Comparison of ENCODE assay signal across 8 cellular contexts in genomic region chr5:88660326-88660946, GRCh38.
DNase-seq lines count a peak whose midpoint lies in the region; ATAC-seq and TF ChIP-seq lines count a peak whose summit lies in the region.

No MANE protein-coding gene starts in this region.

- no peaks in the 10 kb centered on the region for H3K36me3 ChIP-seq in mucosa of descending colon (ENCODE audit: low read depth)

- no peak for TF ChIP-seq CTCF in brain (conservative IDR thresholded peaks at IDR 0.05)
- TF ChIP-seq CTCF in mucosa of descending colon (IDR thresholded peaks at IDR 0.05) = no peak

- intact Hi-C loops in mucosa of descending colon (cut with DNase I, micrococcal nuclease) = no loop called here

- no peak for DNase-seq in activated naive CD8-positive, alpha-beta T cell treated with anti-CD3 and anti-CD28 coated beads, Interleukin-2, amount 10 ng/mL, durations not matched to agents 7 days and 5 days
- DNase-seq in activated naive CD8-positive, alpha-beta T cell treated with anti-CD3 and anti-CD28 coated beads, Interleukin-2, amount 50 U/mL, for 24 hours = no peak
- DNase-seq in NCI-H146 (lab: John Stamatoyannopoulos, UW) (peak; percentile 74), mucosa of descending colon (peak in 1 of 3 donors; percentile 53), NCI-H446 treated with DMSO at 0.1 percent for 48 hours (lab: John Stamatoyannopoulos, UW) (no peak), NCI-H69 (lab: John Stamatoyannopoulos, UW) (no peak)

- H3K27me3 Mint-ChIP-seq in activated naive CD8-positive, alpha-beta T cell treated with anti-CD3 and anti-CD28 coated beads, Interleukin-2, amount 10 ng/mL, durations not matched to agents 7 days and 5 days = peaks cover 78% of the 10 kb centered on the region
- H3K27me3 Mint-ChIP-seq in activated naive CD8-positive, alpha-beta T cell treated with anti-CD3 and anti-CD28 coated beads, Interleukin-2, amount 50 U/mL, for 24 hours = peaks cover 72% of the 10 kb centered on the region
- peaks cover 25% of the 10 kb centered on the region for H3K27me3 Mint-ChIP-seq in brain

- POLR2A ChIA-PET in activated naive CD8-positive, alpha-beta T cell treated with anti-CD3 and anti-CD28 coated beads, Interleukin-2, amount 10 ng/mL, durations not matched to agents 7 days and 5 days (lab: Charles Lee) = no interaction called here

- H3K36me3 Mint-ChIP-seq in activated naive CD8-positive, alpha-beta T cell treated with anti-CD3 and anti-CD28 coated beads, Interleukin-2, amount 10 ng/mL, durations not matched to agents 7 days and 5 days = peaks cover 2% of the 10 kb centered on the region
- H3K36me3 Mint-ChIP-seq in activated naive CD8-positive, alpha-beta T cell treated with anti-CD3 and anti-CD28 coated beads, Interleukin-2, amount 50 U/mL, for 24 hours (ENCODE audit: low read depth) = peaks cover 9% of the 10 kb centered on the region
- H3K36me3 Mint-ChIP-seq in brain = peaks cover 25% of the 10 kb centered on the region

- peak overlapping the region; percentile 60 for H3K4me3 Mint-ChIP-seq in activated naive CD8-positive, alpha-beta T cell treated with anti-CD3 and anti-CD28 coated beads, Interleukin-2, amount 10 ng/mL, durations not matched to agents 7 days and 5 days
- H3K4me3 Mint-ChIP-seq in activated naive CD8-positive, alpha-beta T cell treated with anti-CD3 and anti-CD28 coated beads, Interleukin-2, amount 50 U/mL, for 24 hours = no peak overlapping the region
- H3K4me3 Mint-ChIP-seq in brain = peak overlapping the region; percentile 85 to 94 (median 88)

- no peaks in the 10 kb centered on the region for H3K9me3 ChIP-seq in mucosa of descending colon

- H3K4me1 ChIP-seq in mucosa of descending colon (ENCODE audit: low read depth) = peaks cover 9% of the 10 kb centered on the region

- H3K4me3 ChIP-seq in mucosa of descending colon = no peak overlapping the region

- H3K4me1 Mint-ChIP-seq in activated naive CD8-positive, alpha-beta T cell treated with anti-CD3 and anti-CD28 coated beads, Interleukin-2, amount 10 ng/mL, durations not matched to agents 7 days and 5 days = peaks cover 9% of the 10 kb centered on the region
- peaks cover 9% of the 10 kb centered on the region for H3K4me1 Mint-ChIP-seq in activated naive CD8-positive, alpha-beta T cell treated with anti-CD3 and anti-CD28 coated beads, Interleukin-2, amount 50 U/mL, for 24 hours
- H3K4me1 Mint-ChIP-seq in brain = peaks cover 55% of the 10 kb centered on the region

- ATAC-seq in activated naive CD8-positive, alpha-beta T cell treated with anti-CD3 and anti-CD28 coated beads, Interleukin-2, amount 10 ng/mL, durations not matched to agents 7 days and 5 days (ENCODE audit: low read depth) = peak; percentile 15
- ATAC-seq in activated naive CD8-positive, alpha-beta T cell treated with anti-CD3 and anti-CD28 coated beads, Interleukin-2, amount 50 U/mL, for 24 hours = no peak
- ATAC-seq in HG02588 (IDR thresholded peaks at IDR 0.05; ENCODE audit: unreplicated experiment) (peak; percentile 37), mucosa of descending colon (peak; percentile 55)

- no peak overlapping the region for H3K27ac Mint-ChIP-seq in activated naive CD8-positive, alpha-beta T cell treated with anti-CD3 and anti-CD28 coated beads, Interleukin-2, amount 10 ng/mL, durations not matched to agents 7 days and 5 days
- no peak overlapping the region for H3K27ac Mint-ChIP-seq in activated naive CD8-positive, alpha-beta T cell treated with anti-CD3 and anti-CD28 coated beads, Interleukin-2, amount 50 U/mL, for 24 hours
- H3K27ac Mint-ChIP-seq in brain = peak overlapping the region; percentile 83 to 100 (median 99)

- H3K9me3 Mint-ChIP-seq in activated naive CD8-positive, alpha-beta T cell treated with anti-CD3 and anti-CD28 coated beads, Interleukin-2, amount 10 ng/mL, durations not matched to agents 7 days and 5 days = peaks cover 2% of the 10 kb centered on the region
- peaks cover 14% of the 10 kb centered on the region for H3K9me3 Mint-ChIP-seq in activated naive CD8-positive, alpha-beta T cell treated with anti-CD3 and anti-CD28 coated beads, Interleukin-2, amount 50 U/mL, for 24 hours
- H3K9me3 Mint-ChIP-seq in brain = peaks cover 0 to 4% (median 0%) of the 10 kb centered on the region in 5 experiments

Comparison
In these comparisons a context has a peak if more than half of its experiments do, and no peak if none do; other contexts are left out.
1. H3K27ac Mint-ChIP-seq: peak in brain (5 of 5); none in activated naive CD8-positive, alpha-beta T cell treated with anti-CD3 and anti-CD28 coated beads, Interleukin-2, amount 10 ng/mL, durations not matched to agents 7 days and 5 days (single experiment) and activated naive CD8-positive, alpha-beta T cell treated with anti-CD3 and anti-CD28 coated beads, Interleukin-2, amount 50 U/mL, for 24 hours (single experiment).